In genomic region chr1:211515090-211516023, GRCh38 we compare ENCODE assay signal across 1 cellular context.
TF ChIP-seq lines count a peak whose summit lies in the region.

No MANE protein-coding gene starts in this region.

TF ChIP-seq in K562, 482 proteins besides CTCF, POLR2A, EP300 and RAD21 (continued from another document and continues in another):
- TF ChIP-seq ZFP36 (IDR thresholded peaks at IDR 0.05; ENCODE audit: low read depth, low read length, partially characterized antibody) (peak; percentile 20), HDAC2 (IDR thresholded peaks at IDR 0.05) (no peak), AFF4 (CRISPR knock-in tag; IDR thresholded peaks at IDR 0.05) (peak; percentile 85; the same call in 1 of the 2 replicates), XRCC3 (IDR thresholded peaks at IDR 0.05) (no peak), CC2D1A (IDR thresholded peaks at IDR 0.05) (no peak), PHB2 (IDR thresholded peaks at IDR 0.05; ENCODE audit: low read depth) (no peak), THRB (CRISPR knock-in tag; conservative IDR thresholded peaks at IDR 0.05) (no peak), CAMTA2 (CRISPR knock-in tag; conservative IDR thresholded peaks at IDR 0.05) (no peak), SETDB1 (IDR thresholded peaks at IDR 0.05; ENCODE audit: low read length) (no peak), BCL6 (CRISPR knock-in tag; IDR thresholded peaks at IDR 0.05) (no peak), ZNF717 (CRISPR knock-in tag; IDR thresholded peaks at IDR 0.05) (no peak), MTA2 (IDR thresholded peaks at IDR 0.05; ENCODE audit: low read depth) (no peak), ZNF699 (CRISPR knock-in tag; IDR thresholded peaks at IDR 0.05; ENCODE audit: insufficient replicate concordance) (peak; percentile 41), ZNF76 (CRISPR knock-in tag; IDR thresholded peaks at IDR 0.05; ENCODE audit: borderline replicate concordance) (no peak), RBM17 (IDR thresholded peaks at IDR 0.05; ENCODE audit: borderline replicate concordance, low read depth, low read length) (no peak), OTX1 (CRISPR knock-in tag; IDR thresholded peaks at IDR 0.05) (no peak), ZNF146 (CRISPR knock-in tag; IDR thresholded peaks at IDR 0.05; ENCODE audit: unreplicated experiment) (no peak), ELK1 (CRISPR knock-in tag; IDR thresholded peaks at IDR 0.05) (peak; percentile 94), TCFL5 (CRISPR knock-in tag; conservative IDR thresholded peaks at IDR 0.05) (no peak), MTF1 (CRISPR knock-in tag; IDR thresholded peaks at IDR 0.05; ENCODE audit: borderline replicate concordance) (no peak), MXI1 (IDR thresholded peaks at IDR 0.05; ENCODE audit: low read depth, low read length) (no peak), ZC3H11A (IDR thresholded peaks at IDR 0.05; ENCODE audit: low read depth, low read length) (no peak), CEBPG (CRISPR knock-in tag; IDR thresholded peaks at IDR 0.05) (0 out of 2 replicates have a peak, but pooled peaks have one; percentile 21), CEBPG (tag; conservative IDR thresholded peaks at IDR 0.05 in 1 of 2, IDR thresholded peaks at IDR 0.05 in 1 of 2) (no peak), U2AF2 (optimal IDR thresholded peaks at IDR 0.05; ENCODE audit: low read depth, low read length) (no peak), ZNF277 (CRISPR knock-in tag; IDR thresholded peaks at IDR 0.05; ENCODE audit: borderline replicate concordance) (no peak), KAT7 (CRISPR knock-in tag; IDR thresholded peaks at IDR 0.05; ENCODE audit: borderline replicate concordance) (no peak), IRF1 (CRISPR knock-in tag; IDR thresholded peaks at IDR 0.05; ENCODE audit: borderline replicate concordance) (no peak; the same call in 1 of the 2 replicates), ZBTB17 (CRISPR knock-in tag; IDR thresholded peaks at IDR 0.05) (peak; percentile 32; the same call in 1 of the 2 replicates), NFATC3 (IDR thresholded peaks at IDR 0.05) (no peak), GABPA (tag; conservative IDR thresholded peaks at IDR 0.05; ENCODE audit: low read depth) (0 out of 2 replicates have a peak, but pooled peaks have one; percentile 26), ZNF444 (CRISPR knock-in tag; IDR thresholded peaks at IDR 0.05) (no peak), ETV6 (IDR thresholded peaks at IDR 0.05; ENCODE audit: borderline replicate concordance in 1 of 2, low read depth in 2 of 2, low read length in 1 of 2) (no peak), ETV6 (CRISPR knock-in tag; IDR thresholded peaks at IDR 0.05; ENCODE audit: borderline replicate concordance) (0 out of 2 replicates have a peak, but pooled peaks have one; percentile 43), FOXK1 (CRISPR knock-in tag; IDR thresholded peaks at IDR 0.05; ENCODE audit: borderline replicate concordance) (no peak), DLX4 (CRISPR knock-in tag; IDR thresholded peaks at IDR 0.05) (no peak), CBX2 (IDR thresholded peaks at IDR 0.05; ENCODE audit: insufficient read depth, low read length, poor library complexity, severe bottlenecking) (no peak), RBM25 (IDR thresholded peaks at IDR 0.05; ENCODE audit: low read depth, low read length, severe bottlenecking) (peak; percentile 54), ARID4B (CRISPR knock-in tag; IDR thresholded peaks at IDR 0.05) (peak; percentile 58; the same call in 1 of the 2 replicates), XRCC4 (IDR thresholded peaks at IDR 0.05; ENCODE audit: extremely low read depth, insufficient read depth, insufficient read length) (no peak), ZNF41 (CRISPR knock-in tag; conservative IDR thresholded peaks at IDR 0.05) (no peak), TCF15 (CRISPR knock-in tag; IDR thresholded peaks at IDR 0.05) (no peak), MTA1 (IDR thresholded peaks at IDR 0.05; ENCODE audit: borderline replicate concordance) (no peak), GTF2B (IDR thresholded peaks at IDR 0.05; ENCODE audit: extremely low read depth, insufficient read length) (no peak), NR3C1 (CRISPR knock-in tag; IDR thresholded peaks at IDR 0.05) (peak; percentile 96), KLF10 (CRISPR knock-in tag; IDR thresholded peaks at IDR 0.05) (no peak), ZBTB34 (CRISPR knock-in tag; IDR thresholded peaks at IDR 0.05) (no peak), ERF (CRISPR knock-in tag; IDR thresholded peaks at IDR 0.05) (peak; percentile 35; the same call in 1 of the 2 replicates), CLOCK (CRISPR knock-in tag; IDR thresholded peaks at IDR 0.05; ENCODE audit: borderline replicate concordance) (no peak)
